In the genomic region with DNA sequence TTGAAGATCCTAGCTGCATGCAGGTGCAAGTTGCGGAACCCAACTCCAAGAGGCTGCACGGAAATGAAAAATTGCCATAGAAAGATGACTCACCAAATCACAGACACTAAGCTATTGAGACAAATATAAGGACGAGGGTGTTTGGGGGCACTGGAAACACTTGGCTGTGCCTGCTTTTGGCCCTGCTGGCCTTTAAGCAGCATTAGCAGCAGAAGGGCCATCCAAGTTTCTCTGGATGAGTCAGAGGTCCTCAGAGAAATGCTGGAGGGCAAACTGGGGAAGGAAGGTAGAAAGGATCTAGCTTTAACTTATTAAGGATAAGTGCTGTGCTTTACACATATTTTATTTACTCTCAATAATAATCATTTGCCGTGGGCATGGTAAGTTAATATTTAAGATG, we compare ENCODE assay signal across 19 cellular contexts.
DNase-seq lines count a peak whose midpoint lies in the region; TF ChIP-seq lines count a peak whose summit lies in the region.
"Had no signal": no experiment of that assay in that cellular context is flagged by ENCODE, and none has a peak within 500 bp of the region (broad histone marks: within the 10 kb centered on the region; RNA-seq: fewer than 3 reads in every experiment).

No MANE protein-coding gene starts in this region.

- no peaks in the 10 kb centered on the region for H3K9me3 Mint-ChIP-seq in HFFc6
- H3K9me3 Mint-ChIP-seq in neural crest cell, result no peaks in the 10 kb centered on the region
- H3K9me3 Mint-ChIP-seq: activated T-helper 1 cell treated with anti-CD3 and anti-CD28 coated beads, Interleukin-12 subunit alpha, Interleukin-12 subunit beta, Interleukin-2, Interleukin-4 antibody, amounts not matched to agents 30 ng/mL and 10 ng/mL and 1 ng/mL, durations not matched to agents 14 hours and 24 hours and 36 hours had no signal

- H3K4me3 ChIP-seq in epithelial cell of proximal tubule (ENCODE audit: low read depth, low read length), result no peak overlapping the region
- H3K4me3 ChIP-seq: esophagus squamous epithelium, right atrium auricular region, suprapubic skin had no signal

- H3K27ac Mint-ChIP-seq in HFFc6 (no peak overlapping the region), neural crest cell (ENCODE audit: unreplicated experiment) (no peak overlapping the region)
- H3K27ac Mint-ChIP-seq: activated naive CD8-positive, alpha-beta T cell; activated T-helper 1 cell treated with anti-CD3 and anti-CD28 coated beads, Interleukin-12 subunit alpha, Interleukin-12 subunit beta, Interleukin-2, Interleukin-4 antibody, amounts not matched to agents 30 ng/mL and 10 ng/mL and 1 ng/mL, durations not matched to agents 14 hours and 24 hours and 36 hours had no signal

- H3K4me3 Mint-ChIP-seq in HFFc6 (no peak overlapping the region), neural crest cell (peak overlapping the region; percentile 6)
- H3K4me3 Mint-ChIP-seq: activated naive CD8-positive, alpha-beta T cell; activated T-helper 1 cell treated with anti-CD3 and anti-CD28 coated beads, Interleukin-12 subunit alpha, Interleukin-12 subunit beta, Interleukin-2, Interleukin-4 antibody, amounts not matched to agents 30 ng/mL and 10 ng/mL and 1 ng/mL, durations not matched to agents 14 hours and 24 hours and 36 hours had no signal

- H3K36me3 Mint-ChIP-seq in HFFc6 (ENCODE audit: low read depth) (peaks cover 7% of the 10 kb centered on the region; the same call in 1 of the 2 replicates), neural crest cell (ENCODE audit: low read depth) (no peaks in the 10 kb centered on the region)
- H3K36me3 Mint-ChIP-seq: activated naive CD8-positive, alpha-beta T cell had no signal

- DNase-seq in AG08396 (ENCODE audit: low spot score) (peak; percentile 41), HFFc6 (peak; percentile 16), epithelial cell of proximal tubule (ENCODE audit: low read depth) (peak; percentile 32), neural crest cell (ENCODE audit: low read depth, low spot score) (no peak), SKM-1 (lab: John Stamatoyannopoulos, UW; ENCODE audit: unreplicated experiment) (no peak), mucosa of gallbladder (ENCODE audit: low spot score) (no peak), HUDEP-2 (lab: John Stamatoyannopoulos, UW; ENCODE audit: unreplicated experiment in 76 of 76) (no peak), DMS53 (lab: John Stamatoyannopoulos, UW) (no peak)
- DNase-seq: activated CD4-positive, alpha-beta T cell treated with anti-CD3 and anti-CD28 coated beads for 1 hour; activated CD8-positive, alpha-beta memory T cell treated with anti-CD3 and anti-CD28 coated beads for 24 hours; effector memory CD4-positive, alpha-beta T cell; esophagus squamous epithelium; NCI-H1417 treated with DMSO at 0.1 percent for 48 hours; NCI-H69; occipital lobe had no signal

- H3K27me3 Mint-ChIP-seq in HFFc6 (ENCODE audit: insufficient read depth), result peaks cover 9% of the 10 kb centered on the region
- H3K27me3 Mint-ChIP-seq in neural crest cell (ENCODE audit: low read depth), result no peaks in the 10 kb centered on the region

- peaks cover 53% of the 10 kb centered on the region for H3K4me1 Mint-ChIP-seq in HFFc6 (ENCODE audit: low read depth)
- H3K4me1 Mint-ChIP-seq in neural crest cell, result peaks cover 12% of the 10 kb centered on the region

- TF ChIP-seq CTCF in HFFc6 (IDR thresholded peaks at IDR 0.05) (no peak), epithelial cell of proximal tubule (conservative IDR thresholded peaks at IDR 0.05; ENCODE audit: low read depth, low read length) (no peak), neural crest cell (conservative IDR thresholded peaks at IDR 0.05) (no peak)

Comparison
In these comparisons a context has a peak if more than half of its experiments do, and no peak if none do; other contexts are left out.
1. DNase-seq: peak in AG08396 (single experiment), HFFc6 (single experiment) and epithelial cell of proximal tubule (single experiment); none in neural crest cell (single experiment), SKM-1 (single experiment), mucosa of gallbladder (single experiment), HUDEP-2 (0 of 76) and DMS53 (single experiment).